14 cellular contexts compared by ENCODE assay signal in the genomic region with DNA sequence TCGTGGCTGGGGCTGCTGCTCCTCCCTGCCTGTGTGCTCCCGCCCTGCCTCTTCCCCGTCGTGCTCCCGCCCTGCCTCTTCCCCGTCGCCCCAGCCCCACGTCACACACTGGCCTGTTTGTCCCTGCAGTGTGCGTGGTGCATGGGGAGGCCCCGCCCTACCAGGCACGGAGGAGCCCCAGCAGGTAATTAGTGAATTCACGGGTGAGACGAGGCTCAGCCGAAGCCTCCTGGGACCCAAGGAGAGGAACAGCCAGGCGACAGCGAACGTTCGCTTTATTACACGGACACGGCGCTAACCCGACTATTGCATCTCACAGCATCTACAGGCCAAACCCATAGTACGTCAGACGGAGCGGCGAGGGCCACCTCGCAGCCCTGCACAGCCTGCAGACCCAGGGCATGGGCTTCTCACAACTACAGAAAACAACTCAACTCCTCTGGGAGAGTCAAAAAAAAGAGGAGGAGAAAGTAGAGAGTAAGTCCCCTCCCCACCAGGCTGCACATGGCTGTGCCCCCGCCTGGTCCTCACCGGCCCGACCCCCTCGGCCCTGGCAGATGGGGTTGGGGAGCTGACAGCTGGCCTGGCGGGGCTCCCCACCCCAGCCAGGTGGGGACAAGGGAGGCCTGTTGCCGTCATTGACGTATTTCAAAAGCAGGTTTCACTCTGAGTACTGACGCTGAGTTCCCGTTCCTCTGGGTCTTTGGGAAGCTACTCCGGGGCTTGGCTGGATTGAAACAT. TPM values are rescaled to one million over a fixed set of nuclear protein-coding genes. Genes with fewer than 3 reads are reported as not detected.
DNase-seq lines count a peak whose midpoint lies in the region; ATAC-seq and TF ChIP-seq lines count a peak whose summit lies in the region.
"Had no signal": no experiment of that assay in that cellular context is flagged by ENCODE, and none has a peak within 500 bp of the region (broad histone marks: within the 10 kb centered on the region; RNA-seq: fewer than 3 reads in every experiment).

No MANE protein-coding gene starts in this region.

- DNase-seq in stimulated activated naive CD8-positive, alpha-beta T cell treated with anti-CD3 and anti-CD28 coated beads, Interleukin-15, amount 100 ng/mL, for 72 hours, result no peak
- DNase-seq in stimulated activated naive CD8-positive, alpha-beta T cell treated with anti-CD3 and anti-CD28 coated beads, Interleukin-15, Interleukin-2, amounts not matched to agents 100 U/mL and 50 U/mL, for 24 hours, result no peak
- peak; percentile 76 for DNase-seq in NCI-H524 treated with DMSO at 0.1 percent for 48 hours (lab: John Stamatoyannopoulos, UW)
- DNase-seq in germinal center (ENCODE audit: low spot score), result peak; percentile 29
- no peak for DNase-seq in OCI-LY7 (ENCODE audit: low spot score)
- no peak for DNase-seq in stimulated activated CD4-positive, alpha-beta T cell treated with anti-CD3 and anti-CD28 coated beads, Interleukin-15, amount 100 ng/mL, for 24 hours
- DNase-seq in activated CD4-positive, CD25-positive, alpha-beta regulatory T cell treated with anti-CD3 and anti-CD28 coated beads, Interleukin-2, amount 50 U/mL, for 72 hours, result no peak
- DNase-seq: caudate nucleus; COR-L47; stimulated activated CD4-positive, alpha-beta T cell treated with anti-CD3 and anti-CD28 coated beads, Interleukin-4, amount 100 ng/mL, for 24 hours had no signal

- no peak for TF ChIP-seq CTCF in OCI-LY7 (conservative IDR thresholded peaks at IDR 0.05; ENCODE audit: low read length)

- no peaks in the 10 kb centered on the region for H3K79me2 ChIP-seq in OCI-LY7 (ENCODE audit: insufficient read depth, low read depth, low read length)

- no peaks in the 10 kb centered on the region for H3K36me3 ChIP-seq in OCI-LY7 (ENCODE audit: insufficient read depth, low read length)

- peak overlapping the region; percentile 4 to 63 for H3K4me3 Mint-ChIP-seq in stimulated activated naive CD8-positive, alpha-beta T cell treated with anti-CD3 and anti-CD28 coated beads, Interleukin-15, amount 100 ng/mL, for 72 hours
- H3K4me3 Mint-ChIP-seq: activated T-helper 1 cell treated with anti-CD3 and anti-CD28 coated beads, Interleukin-12 subunit alpha, Interleukin-12 subunit beta, Interleukin-2, Interleukin-4 antibody, amounts not matched to agents 30 ng/mL and 10 ng/mL and 1 ng/mL, durations not matched to agents 14 hours and 24 hours and 36 hours had no signal

- intact Hi-C loops in OCI-LY7 (cut with micrococcal nuclease; ENCODE audit: unreplicated experiment), result no loop called here

- H3K4me1 ChIP-seq in OCI-LY7 (ENCODE audit: insufficient read depth, low read length, poor library complexity, severe bottlenecking), result peaks cover 4% of the 10 kb centered on the region

- no peaks in the 10 kb centered on the region for H4K20me1 ChIP-seq in OCI-LY7 (ENCODE audit: insufficient read depth, low read length)

- no peaks in the 10 kb centered on the region for H3K9me3 ChIP-seq in OCI-LY7 (ENCODE audit: low read length)

- H3K9me2 ChIP-seq in OCI-LY7 (ENCODE audit: insufficient read depth, low read length), result no peaks in the 10 kb centered on the region

- H2AFZ ChIP-seq in OCI-LY7 (ENCODE audit: low read length), result no peak overlapping the region

- H3K9me3 Mint-ChIP-seq in stimulated activated naive CD8-positive, alpha-beta T cell treated with anti-CD3 and anti-CD28 coated beads, Interleukin-15, amount 100 ng/mL, for 72 hours, result no peaks in the 10 kb centered on the region
- H3K9me3 Mint-ChIP-seq: activated T-helper 1 cell treated with anti-CD3 and anti-CD28 coated beads, Interleukin-12 subunit alpha, Interleukin-12 subunit beta, Interleukin-2, Interleukin-4 antibody, amounts not matched to agents 30 ng/mL and 10 ng/mL and 1 ng/mL, durations not matched to agents 14 hours and 24 hours and 36 hours had no signal

- H3K4me3 ChIP-seq in OCI-LY7 (ENCODE audit: low read depth, low read length, poor library complexity, severe bottlenecking), result no peak overlapping the region

- peaks cover 36% of the 10 kb centered on the region for H3K27me3 Mint-ChIP-seq in stimulated activated naive CD8-positive, alpha-beta T cell treated with anti-CD3 and anti-CD28 coated beads, Interleukin-15, amount 100 ng/mL, for 72 hours

- CTCF ChIA-PET in OCI-LY7 (lab: Charles Lee; ENCODE audit: unreplicated experiment), result no interaction called here

- H3K4me2 ChIP-seq in OCI-LY7 (ENCODE audit: low read length), result no peak overlapping the region

- H3K27ac ChIP-seq in OCI-LY7 (ENCODE audit: low read depth, low read length, poor library complexity, severe bottlenecking), result no peak overlapping the region

- peaks cover 13% of the 10 kb centered on the region for H3K4me1 Mint-ChIP-seq in stimulated activated naive CD8-positive, alpha-beta T cell treated with anti-CD3 and anti-CD28 coated beads, Interleukin-15, amount 100 ng/mL, for 72 hours

- peak overlapping the region in 1 of 2 donors; percentile 61 for H3K27ac Mint-ChIP-seq in stimulated activated naive CD8-positive, alpha-beta T cell treated with anti-CD3 and anti-CD28 coated beads, Interleukin-15, amount 100 ng/mL, for 72 hours
- H3K27ac Mint-ChIP-seq: activated T-helper 1 cell treated with anti-CD3 and anti-CD28 coated beads, Interleukin-12 subunit alpha, Interleukin-12 subunit beta, Interleukin-2, Interleukin-4 antibody, amounts not matched to agents 30 ng/mL and 10 ng/mL and 1 ng/mL, durations not matched to agents 14 hours and 24 hours and 36 hours had no signal

- ATAC-seq in stimulated activated naive CD8-positive, alpha-beta T cell treated with anti-CD3 and anti-CD28 coated beads, Interleukin-15, amount 100 ng/mL, for 72 hours, result peak; percentile 27
- no peak for ATAC-seq in stimulated activated naive CD8-positive, alpha-beta T cell treated with anti-CD3 and anti-CD28 coated beads, Interleukin-15, Interleukin-2, amounts not matched to agents 100 U/mL and 50 U/mL, for 24 hours
- ATAC-seq in GM21737 (IDR thresholded peaks at IDR 0.05; ENCODE audit: unreplicated experiment), result no peak

- POLR2A ChIA-PET in OCI-LY7 (lab: Charles Lee), result no interaction called here

- BruUV-seq in OCI-LY7 (replicated peaks; lab: Mats Ljungman, UMichigan), result no TSS peak

RNA-seq across cellular contexts. Expression of a gene that starts 4.3 kb away (rescaled TPM):
- not detected in 2 replicates for total RNA-seq in OCI-LY7 (2014; rRNA removed; shearing (Covaris generic))
- total RNA-seq in OCI-LY7 (2022), result 0.38 TPM in 1 of 2 replicates, not detected in the other
- total RNA-seq: activated T-helper 1 cell treated with anti-CD3 and anti-CD28 coated beads, Interleukin-12 subunit alpha, Interleukin-12 subunit beta, Interleukin-2, Interleukin-4 antibody, amounts not matched to agents 30 ng/mL and 10 ng/mL and 1 ng/mL, durations not matched to agents 14 hours and 24 hours and 36 hours; M059J; omental fat pad had no signal

RNA-seq across cellular contexts. Expression of a gene that starts 13.9 kb away (rescaled TPM):
- total RNA-seq in OCI-LY7 (2014; rRNA removed; shearing (Covaris generic)), result 27.3 and 27.6 TPM in 2 replicates
- 34.2 and 44.9 TPM in 2 replicates for total RNA-seq in OCI-LY7 (2022)

RNA-seq across cellular contexts. Expression of a gene that starts 14.0 kb away (rescaled TPM):
- 17.2 and 18.5 TPM in 2 replicates for total RNA-seq in OCI-LY7 (2014; rRNA removed; shearing (Covaris generic))
- total RNA-seq in OCI-LY7 (2022), result 44.7 and 49.0 TPM in 2 replicates

RNA-seq across cellular contexts. Expression of a gene that starts 59.0 kb away (rescaled TPM):
- total RNA-seq in OCI-LY7 (2014; rRNA removed; shearing (Covaris generic)), result 168 and 216 TPM in 2 replicates
- 118 and 151 TPM in 2 replicates for total RNA-seq in OCI-LY7 (2022)

Comparison
In these comparisons a context has a peak if more than half of its experiments do, and no peak if none do; other contexts are left out.
1. DNase-seq: peak in NCI-H524 treated with DMSO at 0.1 percent for 48 hours (single experiment) and germinal center (single experiment); none in stimulated activated naive CD8-positive, alpha-beta T cell treated with anti-CD3 and anti-CD28 coated beads, Interleukin-15, amount 100 ng/mL, for 72 hours (0 of 2), stimulated activated naive CD8-positive, alpha-beta T cell treated with anti-CD3 and anti-CD28 coated beads, Interleukin-15, Interleukin-2, amounts not matched to agents 100 U/mL and 50 U/mL, for 24 hours (single experiment), OCI-LY7 (single experiment), stimulated activated CD4-positive, alpha-beta T cell treated with anti-CD3 and anti-CD28 coated beads, Interleukin-15, amount 100 ng/mL, for 24 hours (single experiment) and activated CD4-positive, CD25-positive, alpha-beta regulatory T cell treated with anti-CD3 and anti-CD28 coated beads, Interleukin-2, amount 50 U/mL, for 72 hours (single experiment).